In genomic region chr16:56824335-56824734, GRCh38 we compare ENCODE assay signal across 9 cellular contexts. TPM values are rescaled to one million over a fixed set of nuclear protein-coding genes. Genes with fewer than 3 reads are reported as not detected.
A peak's percentile ranks its signal among the peaks of the same experiment; 100 is the strongest.
DNase-seq lines count a peak whose midpoint lies in the region; ATAC-seq and TF ChIP-seq lines count a peak whose summit lies in the region.
"Had no signal": no experiment of that assay in that cellular context is flagged by ENCODE, and none has a peak within 500 bp of the region (broad histone marks: within the 10 kb centered on the region; RNA-seq: fewer than 3 reads in every experiment).

No MANE protein-coding gene starts in this region.

- peaks cover 4 to 5% of the 10 kb centered on the region in 2 donors for H3K4me1 ChIP-seq in mucosa of rectum (ENCODE audit: control insufficient read depth in 2 of 2, insufficient read depth in 2 of 2, low read length in 2 of 2)

- H3K27ac ChIP-seq in mucosa of rectum (ENCODE audit: low read depth in 2 of 2, low read length in 2 of 2): peak overlapping the region; percentile 14 to 25

- H3K9ac ChIP-seq in mucosa of rectum (ENCODE audit: low read depth in 1 of 2, low read length in 2 of 2): no peak overlapping the region

- peak; percentile 38 for DNase-seq in COLO829 (ENCODE audit: low spot score)
- peak; percentile 25 for DNase-seq in NCI-H1092 treated with DMSO at 0.1 percent for 48 hours (lab: John Stamatoyannopoulos, UW)
- peak; percentile 39 for DNase-seq in choroid plexus epithelial cell (ENCODE audit: low read depth)
- no peak for DNase-seq in omental fat pad (ENCODE audit: low spot score)
- DNase-seq in activated effector memory CD4-positive, alpha-beta T cell treated with anti-CD3 and anti-CD28 coated beads, Interleukin-2, amount 50 U/mL, for 16 hours: no peak
- no peak for DNase-seq in activated CD4-positive, alpha-beta T cell treated with anti-CD3 and anti-CD28 coated beads, Interleukin-2, amount 50 U/mL, for 48 hours
- DNase-seq: activated CD4-positive, alpha-beta memory T cell treated with anti-CD3 and anti-CD28 coated beads for 36 hours had no signal

- TF ChIP-seq CTCF in choroid plexus epithelial cell (conservative IDR thresholded peaks at IDR 0.05; ENCODE audit: low read depth, low read length) (peak; percentile 43), omental fat pad (IDR thresholded peaks at IDR 0.05) (no peak)

- ATAC-seq in omental fat pad (ENCODE audit: low FRiP score) (no peak), HG02798 (IDR thresholded peaks at IDR 0.05; ENCODE audit: poor library complexity, unreplicated experiment) (no peak)

- H3K4me3 ChIP-seq in choroid plexus epithelial cell (ENCODE audit: low read depth, low read length) (no peak overlapping the region), mucosa of rectum (ENCODE audit: low read length in 2 of 2) (no peak overlapping the region)

- no peaks in the 10 kb centered on the region for H3K9me3 ChIP-seq in mucosa of rectum (ENCODE audit: control insufficient read depth in 2 of 2, low read length in 2 of 2)

- peaks cover 2 to 25% of the 10 kb centered on the region in 2 donors for H3K36me3 ChIP-seq in mucosa of rectum (ENCODE audit: control insufficient read depth in 2 of 2, insufficient read depth in 2 of 2, low read length in 2 of 2)

- H3K27me3 ChIP-seq in mucosa of rectum (ENCODE audit: control insufficient read depth in 2 of 2, insufficient read depth in 2 of 2, low read length in 2 of 2): no peaks in the 10 kb centered on the region

RNA-seq across cellular contexts. Expression of gene SLC12A3, which starts 40.7 kb away (rescaled TPM):
- not detected for total RNA-seq in omental fat pad
- total RNA-seq: activated CD4-positive, alpha-beta memory T cell treated with anti-CD3 and anti-CD28 coated beads for 36 hours had no signal

Comparison
In these comparisons a context has a peak if more than half of its experiments do, and no peak if none do; other contexts are left out.
1. DNase-seq: peak in COLO829 (single experiment), NCI-H1092 treated with DMSO at 0.1 percent for 48 hours (single experiment) and choroid plexus epithelial cell (single experiment); none in omental fat pad (single experiment), activated effector memory CD4-positive, alpha-beta T cell treated with anti-CD3 and anti-CD28 coated beads, Interleukin-2, amount 50 U/mL, for 16 hours (single experiment) and activated CD4-positive, alpha-beta T cell treated with anti-CD3 and anti-CD28 coated beads, Interleukin-2, amount 50 U/mL, for 48 hours (0 of 2).